Comparison of ENCODE assay signal across 6 cellular contexts in the genomic region with DNA sequence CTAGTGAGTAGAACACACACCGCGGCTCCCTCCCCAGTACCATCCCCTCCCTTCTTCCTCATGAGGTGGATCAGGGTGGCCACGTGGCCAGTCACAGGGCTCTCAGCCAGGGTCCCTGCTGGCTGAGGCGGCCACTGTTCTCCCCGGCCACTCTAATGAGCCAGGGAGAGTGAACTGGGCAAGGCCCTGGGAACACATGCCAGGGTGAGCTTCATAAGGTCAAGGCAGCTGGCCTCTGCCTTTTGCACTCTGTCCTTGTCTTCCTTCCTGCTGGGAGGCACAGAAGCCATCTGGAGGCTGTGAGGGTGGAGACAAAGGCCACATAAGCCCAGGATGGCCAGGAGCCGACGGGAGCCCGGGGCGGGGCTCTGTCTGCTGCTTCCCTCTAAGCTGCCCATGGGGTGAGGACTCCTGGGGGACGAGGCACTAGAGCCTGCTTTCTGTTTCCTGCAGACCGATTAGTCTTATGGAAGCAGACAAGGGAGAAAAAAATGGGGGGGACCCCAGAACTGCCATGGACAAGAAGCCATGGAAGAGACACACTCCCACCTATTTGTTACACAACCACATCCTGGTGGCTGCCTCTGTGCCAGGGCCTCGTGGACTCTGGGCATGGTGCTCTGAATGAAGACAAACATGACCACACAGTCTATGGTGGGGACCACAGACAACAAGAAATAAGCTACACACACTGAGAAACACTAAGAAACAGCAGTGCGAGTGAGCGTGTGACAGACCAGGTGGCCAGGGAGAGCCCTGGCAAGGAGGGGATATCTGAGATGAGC. TPM values are rescaled to one million over a fixed set of nuclear protein-coding genes. Genes with fewer than 3 reads are reported as not detected.
"Had no signal": no experiment of that assay in that cellular context is flagged by ENCODE, and none has a peak within 500 bp of the region (broad histone marks: within the 10 kb centered on the region; RNA-seq: fewer than 3 reads in every experiment).

No MANE protein-coding gene starts in this region.

RNA-seq across cellular contexts. Expression of gene SERPIND1, which starts 38.3 kb away (rescaled TPM):
- total RNA-seq: activated CD4-positive, alpha-beta memory T cell treated with anti-CD3 and anti-CD28 coated beads, Interleukin-2, amount 10 ng/mL, durations not matched to agents 7 days and 5 days; activated CD4-positive, alpha-beta T cell treated with anti-CD3 and anti-CD28 coated beads for 36 hours; astrocyte; MCF 10A; PC-9; T-helper 2 cell treated with Interferon-gamma antibody and Interleukin-4, amounts not matched to agents 100 ng/mL and 5 ng/mL, for 36 hours had no signal
